31 cellular contexts compared by ENCODE assay signal in genomic region chr10:131132681-131133080, GRCh38.
"Had no signal": no experiment of that assay in that cellular context is flagged by ENCODE, and none has a peak within 500 bp of the region (broad histone marks: within the 10 kb centered on the region; RNA-seq: fewer than 3 reads in every experiment).

No MANE protein-coding gene starts in this region.

- H3K36me3 Mint-ChIP-seq: activated CD8-positive, alpha-beta memory T cell treated with anti-CD3 and anti-CD28 coated beads, Interleukin-2, amount 10 ng/mL, durations not matched to agents 7 days and 5 days; activated naive CD8-positive, alpha-beta T cell treated with anti-CD3 and anti-CD28 coated beads for 36 hours had no signal

- H3K27ac Mint-ChIP-seq: activated CD4-positive, alpha-beta memory T cell treated with anti-CD3 and anti-CD28 coated beads, Interleukin-2, amount 10 ng/mL, durations not matched to agents 7 days and 5 days; activated CD8-positive, alpha-beta memory T cell treated with anti-CD3 and anti-CD28 coated beads, Interleukin-2, amount 10 ng/mL, durations not matched to agents 7 days and 5 days; activated naive CD8-positive, alpha-beta T cell treated with anti-CD3 and anti-CD28 coated beads for 36 hours had no signal

- H3K4me1 Mint-ChIP-seq: activated CD4-positive, alpha-beta memory T cell treated with anti-CD3 and anti-CD28 coated beads, Interleukin-2, amount 10 ng/mL, durations not matched to agents 7 days and 5 days; activated CD8-positive, alpha-beta memory T cell treated with anti-CD3 and anti-CD28 coated beads, Interleukin-2, amount 10 ng/mL, durations not matched to agents 7 days and 5 days had no signal

- H3K4me3 Mint-ChIP-seq: activated CD4-positive, alpha-beta memory T cell treated with anti-CD3 and anti-CD28 coated beads, Interleukin-2, amount 10 ng/mL, durations not matched to agents 7 days and 5 days; activated CD8-positive, alpha-beta memory T cell treated with anti-CD3 and anti-CD28 coated beads, Interleukin-2, amount 10 ng/mL, durations not matched to agents 7 days and 5 days; activated naive CD8-positive, alpha-beta T cell treated with anti-CD3 and anti-CD28 coated beads for 36 hours had no signal

- H3K4me3 ChIP-seq: K562, Peyer's patch had no signal

- DNase-seq: activated CD4-positive, alpha-beta memory T cell treated with anti-CD3 and anti-CD28 coated beads, Interleukin-2, amount 10 ng/mL, durations not matched to agents 7 days and 5 days; activated CD4-positive, alpha-beta T cell treated with anti-CD3 and anti-CD28 coated beads for 1 hour; activated CD4-positive, alpha-beta T cell treated with anti-CD3 and anti-CD28 coated beads for 48 hours; activated CD4-positive, CD25-positive, alpha-beta regulatory T cell; activated CD8-positive, alpha-beta memory T cell treated with anti-CD3 and anti-CD28 coated beads for 24 hours; activated CD8-positive, alpha-beta memory T cell treated with anti-CD3 and anti-CD28 coated beads, Interleukin-2, amount 10 ng/mL, durations not matched to agents 7 days and 5 days; activated CD8-positive, alpha-beta memory T cell treated with anti-CD3 and anti-CD28 coated beads, Interleukin-2, amount 50 U/mL, for 48 hours; activated effector memory CD4-positive, alpha-beta T cell treated with anti-CD3 and anti-CD28 coated beads, Interleukin-2, amount 50 U/mL, for 16 hours; activated naive CD4-positive, alpha-beta T cell; activated naive CD4-positive, alpha-beta T cell treated with anti-CD3 and anti-CD28 coated beads, Interleukin-2, amount 50 U/mL, for 16 hours; activated naive CD8-positive, alpha-beta T cell treated with anti-CD3 and anti-CD28 coated beads for 36 hours; activated T-cell treated with anti-CD3 and anti-CD28 coated beads, Interleukin-2, amount 50 U/mL, for 48 hours; amniotic stem cell; aorta; brain microvascular endothelial cell; NCI-H1092 treated with DMSO at 0.1 percent for 48 hours; NCI-H1417; NCI-H187 treated with DMSO at 0.1 percent for 48 hours; NCI-H2081; NCI-H2171 treated with DMSO at 0.1 percent for 48 hours; NCI-H2227 treated with DMSO at 0.1 percent for 48 hours; NCI-H524 treated with DMSO at 0.1 percent for 48 hours; NCI-H748 treated with DMSO at 0.1 percent for 48 hours; NK-92 treated with Interleukin-12 subunit alpha and Interleukin-12 subunit beta, amount 100 ng/mL, for 24 hours; PC-3; Peyer's patch; RPMI8226; SW 1271; T1000; WERI-Rb-1 had no signal

- H3K9me3 Mint-ChIP-seq: activated naive CD8-positive, alpha-beta T cell treated with anti-CD3 and anti-CD28 coated beads for 36 hours had no signal

- H3K36me3 ChIP-seq: brain microvascular endothelial cell, Peyer's patch, WERI-Rb-1 had no signal

- H3K27me3 Mint-ChIP-seq: activated CD4-positive, alpha-beta memory T cell treated with anti-CD3 and anti-CD28 coated beads, Interleukin-2, amount 10 ng/mL, durations not matched to agents 7 days and 5 days; activated CD8-positive, alpha-beta memory T cell treated with anti-CD3 and anti-CD28 coated beads, Interleukin-2, amount 10 ng/mL, durations not matched to agents 7 days and 5 days; activated naive CD8-positive, alpha-beta T cell treated with anti-CD3 and anti-CD28 coated beads for 36 hours had no signal

- H3K27me3 ChIP-seq: brain microvascular endothelial cell, Peyer's patch had no signal

- H3K9me3 ChIP-seq: Peyer's patch had no signal

- ATAC-seq: activated CD8-positive, alpha-beta memory T cell treated with anti-CD3 and anti-CD28 coated beads, Interleukin-2, amount 10 ng/mL, durations not matched to agents 7 days and 5 days; K562; PC-3 had no signal

- H3K27ac ChIP-seq: brain microvascular endothelial cell, Peyer's patch, WERI-Rb-1 had no signal
